ENCODE assay signal across 11 cellular contexts in the genomic region with DNA sequence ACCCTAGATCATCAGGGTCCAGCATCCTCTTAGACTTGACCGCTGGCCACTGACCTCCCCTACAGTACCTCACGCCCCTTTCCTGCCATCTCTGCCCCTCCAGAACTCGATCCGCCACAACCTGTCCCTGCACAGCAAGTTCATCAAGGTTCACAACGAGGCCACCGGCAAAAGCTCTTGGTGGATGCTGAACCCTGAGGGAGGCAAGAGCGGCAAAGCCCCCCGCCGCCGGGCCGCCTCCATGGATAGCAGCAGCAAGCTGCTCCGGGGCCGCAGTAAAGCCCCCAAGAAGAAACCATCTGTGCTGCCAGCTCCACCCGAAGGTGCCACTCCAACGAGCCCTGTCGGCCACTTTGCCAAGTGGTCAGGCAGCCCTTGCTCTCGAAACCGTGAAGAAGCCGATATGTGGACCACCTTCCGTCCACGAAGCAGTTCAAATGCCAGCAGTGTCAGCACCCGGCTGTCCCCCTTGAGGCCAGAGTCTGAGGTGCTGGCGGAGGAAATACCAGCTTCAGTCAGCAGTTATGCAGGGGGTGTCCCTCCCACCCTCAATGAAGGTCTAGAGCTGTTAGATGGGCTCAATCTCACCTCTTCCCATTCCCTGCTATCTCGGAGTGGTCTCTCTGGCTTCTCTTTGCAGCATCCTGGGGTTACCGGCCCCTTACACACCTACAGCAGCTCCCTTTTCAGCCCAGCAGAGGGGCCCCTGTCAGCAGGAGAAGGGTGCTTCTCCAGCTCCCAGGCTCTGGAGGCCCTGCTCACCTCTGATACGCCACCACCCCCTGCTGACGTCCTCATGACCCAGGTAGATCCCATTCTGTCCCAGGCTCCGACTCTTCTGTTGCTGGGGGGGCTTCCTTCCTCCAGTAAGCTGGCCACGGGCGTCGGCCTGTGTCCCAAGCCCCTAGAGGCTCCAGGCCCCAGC. TPM values are rescaled to one million over a fixed set of nuclear protein-coding genes. Genes with fewer than 3 reads are reported as not detected.
A peak's percentile ranks its signal among the peaks of the same experiment; 100 is the strongest.
DNase-seq lines count a peak whose midpoint lies in the region; ATAC-seq and TF ChIP-seq lines count a peak whose summit lies in the region.
"Had no signal": no experiment of that assay in that cellular context is flagged by ENCODE, and none has a peak within 500 bp of the region (broad histone marks: within the 10 kb centered on the region; RNA-seq: fewer than 3 reads in every experiment).

No MANE protein-coding gene starts in this region.

- H3K79me2 ChIP-seq in SK-N-SH (ENCODE audit: insufficient read depth) (no peaks in the 10 kb centered on the region), mesendoderm (ENCODE audit: control insufficient read depth, insufficient read depth, low read length) (no peaks in the 10 kb centered on the region)

- peak overlapping the region; percentile 61 for H3K18ac ChIP-seq in mesendoderm (ENCODE audit: low read length)

- H3K4ac ChIP-seq in mesendoderm (ENCODE audit: low read depth, low read length) = peak overlapping the region; percentile 72

- H3K9ac ChIP-seq in SK-N-SH (no peak overlapping the region), NT2/D1 (ENCODE audit: insufficient read length, low read depth) (peak overlapping the region; percentile 42), mesendoderm (ENCODE audit: low read length) (no peak overlapping the region)

- H4K20me1 ChIP-seq in SK-N-SH (ENCODE audit: insufficient read depth) = no peaks in the 10 kb centered on the region

- no peak overlapping the region for H2BK120ac ChIP-seq in mesendoderm (ENCODE audit: low read depth, low read length)

- ATAC-seq in SK-N-SH treated with all-trans-retinoic acid at 6 μM for 48 hours = no peak
- no peak for ATAC-seq in GM19467 (IDR thresholded peaks at IDR 0.05; ENCODE audit: unreplicated experiment)
- ATAC-seq: body of pancreas, psoas muscle had no signal

- WGBS in SK-N-SH (ENCODE audit: low lambda C conversion rate) = 33% methylated on average over 15 of the region's 31 CpGs
- no CpG with 5 or more reads among the region's 31 CpGs for WGBS in mesendoderm (ENCODE audit: extremely low coverage, insufficient coverage, low lambda C conversion rate)

- peak; percentile 18; the same call in 1 of the 2 replicates for TF ChIP-seq CTCF in SK-N-SH (IDR thresholded peaks at IDR 0.05)

- no peaks in the 10 kb centered on the region for H3K79me1 ChIP-seq in mesendoderm (ENCODE audit: low read length)

- H3K56ac ChIP-seq in mesendoderm (ENCODE audit: low read length) = peak overlapping the region; percentile 34

- H3K23ac ChIP-seq in mesendoderm (ENCODE audit: low read length) = no peak overlapping the region

- H3K4me1 ChIP-seq in SK-N-SH (ENCODE audit: control insufficient read depth in 1 of 2, insufficient read depth in 2 of 2, low read depth in 1 of 2, low read length in 1 of 2) = peaks cover 0 to 40% of the 10 kb centered on the region in 2 experiments; a peak in 1 of 4 replicates
- peaks cover 19% of the 10 kb centered on the region for H3K4me1 ChIP-seq in NT2/D1 (ENCODE audit: insufficient read depth, insufficient read length)
- peaks cover 14% of the 10 kb centered on the region for H3K4me1 ChIP-seq in mesendoderm (ENCODE audit: control insufficient read depth, low read depth, low read length)
- H3K4me1 ChIP-seq: psoas muscle had no signal

- H3K27ac ChIP-seq in SK-N-SH (ENCODE audit: low read depth in 2 of 2, low read length in 1 of 2) = no peak overlapping the region
- H3K27ac ChIP-seq in mesendoderm (ENCODE audit: low read depth, low read length) = no peak overlapping the region
- H3K27ac ChIP-seq: 22Rv1, body of pancreas, psoas muscle had no signal

- no peak overlapping the region for H3K4me2 ChIP-seq in SK-N-SH
- no peak overlapping the region for H3K4me2 ChIP-seq in mesendoderm (ENCODE audit: low read length)

- H3K9me3 ChIP-seq in SK-N-SH = no peaks in the 10 kb centered on the region
- no peaks in the 10 kb centered on the region for H3K9me3 ChIP-seq in NT2/D1 (ENCODE audit: insufficient read depth, low read length)
- H3K9me3 ChIP-seq: body of pancreas, psoas muscle had no signal

- in situ Hi-C loops in ACHN (cut with HindIII; ENCODE audit: low pct_ligation_motif_present, low pct_unique_long_range_greater_than_20kb, low sequenced_read_pairs) = no loop called here

- H3K27me3 ChIP-seq in SK-N-SH (ENCODE audit: insufficient read depth) = peaks cover 5% of the 10 kb centered on the region; the same call in 1 of the 2 replicates
- peaks cover 11% of the 10 kb centered on the region for H3K27me3 ChIP-seq in NT2/D1 (ENCODE audit: insufficient read depth, insufficient read length)
- H3K27me3 ChIP-seq in mesendoderm (ENCODE audit: insufficient read depth, low read length, poor library complexity) = no peaks in the 10 kb centered on the region
- H3K27me3 ChIP-seq: body of pancreas had no signal

- no peak overlapping the region for H4K5ac ChIP-seq in mesendoderm (ENCODE audit: low read length)

- no peak for TF ChIP-seq EP300 in SK-N-SH (IDR thresholded peaks at IDR 0.05; ENCODE audit: borderline replicate concordance in 1 of 2, low read depth in 1 of 2, low read length in 1 of 2)

- H2BK5ac ChIP-seq in mesendoderm (ENCODE audit: low read length) = no peak overlapping the region

- H2BK15ac ChIP-seq in mesendoderm (replicated peaks; ENCODE audit: low read depth) = no peak overlapping the region

- no peak overlapping the region for H4K8ac ChIP-seq in mesendoderm (ENCODE audit: low read depth, low read length)

- CTCF ChIA-PET in SK-N-SH (lab: Yijun Ruan, JAX) = interaction anchor here (1.2 to 3.7 kb wide), 6 partner anchors 9 to 79 kb away, joined by 3 to 30 read pairs (median 4); partner anchors contain the start of gene IL2RG

- POLR2A ChIA-PET in SK-N-SH (lab: Yijun Ruan, JAX) = interaction anchor here (2.7 kb wide), 1 partner anchor 17 kb away, joined by 8 read pairs; the partner anchor contains the start of gene MED12

- TF ChIP-seq RAD21 in SK-N-SH (IDR thresholded peaks at IDR 0.05; ENCODE audit: low read length) = no peak

- H2AFZ ChIP-seq in SK-N-SH (ENCODE audit: low read depth) = no peak overlapping the region

- no peak overlapping the region for H2AK5ac ChIP-seq in mesendoderm (ENCODE audit: low read length)

- H3F3A ChIP-seq in SK-N-SH (replicated peaks; ENCODE audit: insufficient read depth) = no peaks in the 10 kb centered on the region

- H3K4me3 ChIP-seq in SK-N-SH (ENCODE audit: low read depth in 2 of 2, low read length in 1 of 2) (no peak overlapping the region), NT2/D1 (ENCODE audit: insufficient read length, low read depth) (no peak overlapping the region), mesendoderm (ENCODE audit: low read length) (no peak overlapping the region)
- H3K4me3 ChIP-seq: body of pancreas, psoas muscle had no signal

- DNase-seq in SK-N-SH (no peak), NT2/D1 (ENCODE audit: low read depth, low spot score) (no peak), mesendoderm (no peak), ACHN (no peak)
- DNase-seq: body of pancreas; psoas muscle; stimulated activated CD4-positive, alpha-beta T cell treated with anti-CD3 and anti-CD28 coated beads, Interleukin-2, amount 100 ng/mL, for 48 hours; SW 1271 had no signal

- H3K36me3 ChIP-seq in SK-N-SH (replicated peaks in 1 of 2; ENCODE audit: control insufficient read depth in 1 of 2, insufficient read depth in 2 of 2, low read length in 1 of 2) (no peaks in the 10 kb centered on the region), NT2/D1 (ENCODE audit: insufficient read depth, insufficient read length, low read length) (peaks cover 10% of the 10 kb centered on the region), mesendoderm (ENCODE audit: control insufficient read depth, insufficient read depth, low read length) (no peaks in the 10 kb centered on the region)

- H3K9me2 ChIP-seq in SK-N-SH = no peaks in the 10 kb centered on the region

TF ChIP-seq in SK-N-SH, 30 proteins besides CTCF, POLR2A, EP300 and RAD21 (continues in another document):
- TF ChIP-seq GABPA (IDR thresholded peaks at IDR 0.05; ENCODE audit: low read depth) = no peak
- TF ChIP-seq ELF1 (IDR thresholded peaks at IDR 0.05) = no peak
- TF ChIP-seq TEAD4 (IDR thresholded peaks at IDR 0.05; ENCODE audit: borderline replicate concordance, insufficient read depth) = no peak
- TF ChIP-seq NFIC (IDR thresholded peaks at IDR 0.05; ENCODE audit: borderline replicate concordance) = no peak

TF ChIP-seq in SK-N-SH treated with all-trans-retinoic acid at 6 μM for 48 hours, 23 proteins besides CTCF, POLR2A, EP300 and RAD21 (continues in another document):
- no peak for TF ChIP-seq SNAI2 (CRISPR knock-in tag; IDR thresholded peaks at IDR 0.05)

RNA-seq across cellular contexts. Expression of gene FOXO4, which starts 5.2 kb away (rescaled TPM):
- 1.9 TPM in 2 replicates for polyA plus RNA-seq in SK-N-SH (2012; rRNA removed)
- polyA plus RNA-seq in SK-N-SH (2012; cell fraction: cytosol; rRNA removed) = 1.7 and 1.9 TPM in 2 replicates
- 3.9 and 5.6 TPM in 2 replicates for polyA plus RNA-seq in SK-N-SH (2012; cell fraction: nucleus; rRNA removed)
- 23.8 TPM for polyA plus RNA-seq in mesendoderm (2013, experiment 1 of 2)
- polyA plus RNA-seq in mesendoderm (2013, experiment 2 of 2) = 24.1 TPM

RNA-seq across cellular contexts. Expression of gene CXorf65, which starts 5.7 kb away (rescaled TPM):
- polyA plus RNA-seq in SK-N-SH (2012; rRNA removed) = not detected in 2 replicates
- not detected in 2 replicates for polyA plus RNA-seq in SK-N-SH (2012; cell fraction: cytosol; rRNA removed)
- not detected in 2 replicates for polyA plus RNA-seq in SK-N-SH (2012; cell fraction: nucleus; rRNA removed)
- polyA plus RNA-seq in mesendoderm (2013, experiment 1 of 2) = 0.14 TPM
- 0.28 TPM for polyA plus RNA-seq in mesendoderm (2013, experiment 2 of 2)
- polyA plus RNA-seq: psoas muscle had no signal

RNA-seq across cellular contexts. Expression of gene IL2RG, which starts 10.5 kb away (rescaled TPM):
- polyA plus RNA-seq in SK-N-SH (2012; rRNA removed) = 0.24 TPM in 1 of 2 replicates, not detected in the other
- 0.05 and 0.10 TPM in 2 replicates for polyA plus RNA-seq in SK-N-SH (2012; cell fraction: cytosol; rRNA removed)
- 0.15 TPM in 1 of 2 replicates, not detected in the other for polyA plus RNA-seq in SK-N-SH (2012; cell fraction: nucleus; rRNA removed)
- polyA plus RNA-seq in mesendoderm (2013, experiment 1 of 2) = 0.04 TPM
- polyA plus RNA-seq in mesendoderm (2013, experiment 2 of 2) = 0.01 TPM

RNA-seq across cellular contexts. Expression of gene MED12, which starts 17.6 kb away (rescaled TPM):
- 11.3 and 18.5 TPM in 2 replicates for polyA plus RNA-seq in SK-N-SH (2012; rRNA removed)
- 8.6 and 9.8 TPM in 2 replicates for polyA plus RNA-seq in SK-N-SH (2012; cell fraction: cytosol; rRNA removed)
- polyA plus RNA-seq in SK-N-SH (2012; cell fraction: nucleus; rRNA removed) = 51.1 and 57.3 TPM in 2 replicates
- polyA plus RNA-seq in mesendoderm (2013, experiment 1 of 2) = 11.3 TPM
- polyA plus RNA-seq in mesendoderm (2013, experiment 2 of 2) = 10.7 TPM

RNA-seq across cellular contexts. Expression of gene SNX12, which starts 32.7 kb away (rescaled TPM):
- polyA plus RNA-seq in SK-N-SH (2012; rRNA removed) = 39.8 and 51.5 TPM in 2 replicates
- polyA plus RNA-seq in SK-N-SH (2012; cell fraction: cytosol; rRNA removed) = 40.3 and 44.1 TPM in 2 replicates
- 27.2 and 35.8 TPM in 2 replicates for polyA plus RNA-seq in SK-N-SH (2012; cell fraction: nucleus; rRNA removed)
- 83.5 TPM for polyA plus RNA-seq in mesendoderm (2013, experiment 1 of 2)
- 79.9 TPM for polyA plus RNA-seq in mesendoderm (2013, experiment 2 of 2)
